In the genomic region with DNA sequence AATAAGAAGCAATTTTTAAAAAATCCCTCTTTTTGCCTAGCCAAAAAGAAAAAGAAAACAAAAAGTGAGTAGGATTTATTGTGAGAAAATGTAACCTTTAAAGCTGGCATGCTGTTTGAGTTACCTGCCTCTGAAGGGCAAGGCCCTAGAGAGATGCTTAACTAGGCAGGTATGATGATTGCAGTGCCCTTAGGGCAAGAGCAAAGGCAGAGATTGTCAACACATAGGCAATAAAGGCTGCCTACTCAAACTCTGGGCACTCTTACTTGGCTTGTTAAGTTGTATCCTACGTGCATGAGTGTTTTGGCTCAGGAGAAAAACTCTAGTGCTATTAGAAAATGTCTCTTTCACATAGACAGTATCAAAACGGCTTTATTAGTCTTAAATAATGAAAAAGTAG, we compare ENCODE assay signal across 11 cellular contexts.
"Had no signal": no experiment of that assay in that cellular context is flagged by ENCODE, and none has a peak within 500 bp of the region (broad histone marks: within the 10 kb centered on the region; RNA-seq: fewer than 3 reads in every experiment).

No MANE protein-coding gene starts in this region.

- DNase-seq: activated CD4-positive, alpha-beta T cell treated with anti-CD3 and anti-CD28 coated beads, Interleukin-2, amount 50 U/mL, for 48 hours; activated gamma-delta T cell; effector CD4-positive, alpha-beta T cell; heart left ventricle; mesendoderm; natural killer cell; transverse colon had no signal

- H3K27ac ChIP-seq: ascending aorta, gastroesophageal sphincter, heart left ventricle, right atrium auricular region, suprapubic skin, transverse colon had no signal

- H3K27me3 ChIP-seq: ascending aorta, gastroesophageal sphincter, heart left ventricle, right atrium auricular region, suprapubic skin, transverse colon had no signal

- H3K36me3 ChIP-seq: ascending aorta, gastroesophageal sphincter, heart left ventricle, right atrium auricular region, suprapubic skin, transverse colon had no signal

- H3K4me3 ChIP-seq: ascending aorta, gastroesophageal sphincter, heart left ventricle, right atrium auricular region, suprapubic skin, transverse colon had no signal

- H3K9me3 ChIP-seq: ascending aorta, gastroesophageal sphincter, heart left ventricle, right atrium auricular region, suprapubic skin, transverse colon had no signal

- H3K4me1 ChIP-seq: ascending aorta, gastroesophageal sphincter, heart left ventricle, right atrium auricular region, suprapubic skin, transverse colon had no signal
